In the genomic region with DNA sequence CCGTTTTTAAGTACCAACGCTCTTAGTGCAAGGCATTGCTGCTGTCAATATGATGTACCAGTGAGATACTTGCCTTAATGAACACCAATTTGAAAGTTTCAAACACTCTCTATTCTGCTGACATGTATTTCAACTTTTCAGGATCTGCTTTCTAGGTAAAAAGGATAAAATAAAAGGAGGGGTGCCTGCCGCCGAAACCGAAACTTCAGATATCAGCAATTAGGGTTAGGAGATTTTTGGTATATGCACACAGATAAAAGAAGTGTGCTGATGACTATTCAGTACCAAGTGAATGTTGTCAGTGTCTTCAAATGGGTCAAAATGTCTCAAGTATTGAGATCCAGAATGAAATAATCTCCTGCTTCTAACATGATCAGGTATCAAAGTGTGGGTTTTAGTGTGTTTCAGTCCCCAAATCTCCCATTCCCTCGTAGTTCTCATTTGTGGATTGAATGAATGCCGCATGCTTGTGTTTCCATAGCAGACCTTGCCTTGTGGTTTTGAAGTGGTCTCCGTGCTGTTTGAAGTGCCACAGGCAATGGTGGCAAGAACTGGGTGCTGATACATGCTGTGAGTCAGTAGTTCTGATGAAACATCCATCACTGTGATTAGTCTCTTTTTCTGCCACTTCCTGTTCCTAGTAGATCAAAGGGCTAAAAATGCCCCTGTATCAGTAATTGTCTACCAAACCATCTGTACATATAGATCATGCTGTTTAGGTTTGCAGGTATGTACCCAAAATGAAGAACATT, we compare ENCODE assay signal across 8 cellular contexts. TPM values are rescaled to one million over a fixed set of nuclear protein-coding genes. Genes with fewer than 3 reads are reported as not detected.
DNase-seq lines count a peak whose midpoint lies in the region; ATAC-seq and TF ChIP-seq lines count a peak whose summit lies in the region.

No MANE protein-coding gene starts in this region.

- intact Hi-C loops in MCF 10A (cut with micrococcal nuclease) (no loop called here), breast epithelium (cut with DNase I; ENCODE audit: low total_unique reads) (no loop called here), upper lobe of right lung (cut with DNase I) (no loop called here)

- no peak overlapping the region for H3K4me3 Mint-ChIP-seq in MCF 10A (ENCODE audit: unreplicated experiment)
- peak overlapping the region; percentile 15 for H3K4me3 Mint-ChIP-seq in activated CD4-positive, alpha-beta T cell treated with anti-CD3 and anti-CD28 coated beads, Interleukin-2, amount 10 ng/mL, durations not matched to agents 7 days and 5 days

- no peaks in the 10 kb centered on the region for H4K20me1 ChIP-seq in hepatocyte (ENCODE audit: insufficient read depth, poor library complexity, severe bottlenecking)

- H3K27ac ChIP-seq in breast epithelium, result no peak overlapping the region
- H3K27ac ChIP-seq in effector memory CD4-positive, alpha-beta T cell (ENCODE audit: insufficient read depth, low read length, poor library complexity, severe bottlenecking), result peak overlapping the region; percentile 21
- H3K27ac ChIP-seq in upper lobe of right lung, result no peak overlapping the region
- H3K27ac ChIP-seq in hepatocyte, result no peak overlapping the region

- DNase-seq in MCF 10A (ENCODE audit: unreplicated experiment), result peak; percentile 46
- no peak for DNase-seq in breast epithelium (ENCODE audit: low spot score in 2 of 2)
- DNase-seq in activated CD4-positive, alpha-beta T cell treated with anti-CD3 and anti-CD28 coated beads, Interleukin-2, amount 10 ng/mL, durations not matched to agents 7 days and 5 days, result peak; percentile 57
- peak; percentile 13 to 47 (median 14) for DNase-seq in effector memory CD4-positive, alpha-beta T cell
- DNase-seq in upper lobe of right lung, result no peak
- DNase-seq in SHP77 treated with DMSO at 0.1 percent for 48 hours (lab: John Stamatoyannopoulos, UW), result no peak
- no peak for DNase-seq in GM19240 (ENCODE audit: insufficient read length, low spot score)
- no peak for DNase-seq in hepatocyte (ENCODE audit: low spot score)

- ATAC-seq in upper lobe of right lung, result peak; percentile 72

- no peak for TF ChIP-seq POLR2A in breast epithelium (IDR thresholded peaks at IDR 0.05)

- H3K36me3 Mint-ChIP-seq in MCF 10A (ENCODE audit: insufficient read depth, unreplicated experiment), result no peaks in the 10 kb centered on the region
- no peaks in the 10 kb centered on the region for H3K36me3 Mint-ChIP-seq in activated CD4-positive, alpha-beta T cell treated with anti-CD3 and anti-CD28 coated beads, Interleukin-2, amount 10 ng/mL, durations not matched to agents 7 days and 5 days (ENCODE audit: low read depth)

- H3K79me2 ChIP-seq in hepatocyte, result no peaks in the 10 kb centered on the region

- H3K27me3 ChIP-seq in breast epithelium, result no peaks in the 10 kb centered on the region
- H3K27me3 ChIP-seq in effector memory CD4-positive, alpha-beta T cell (replicated peaks; ENCODE audit: control insufficient read depth, insufficient read depth, low read length, poor library complexity, severe bottlenecking), result no peaks in the 10 kb centered on the region
- H3K27me3 ChIP-seq in upper lobe of right lung, result no peaks in the 10 kb centered on the region
- H3K27me3 ChIP-seq in hepatocyte, result no peaks in the 10 kb centered on the region

- POLR2A ChIA-PET in MCF 10A (lab: Yijun Ruan, JAX), result no interaction called here
- POLR2A ChIA-PET in activated CD4-positive, alpha-beta T cell treated with anti-CD3 and anti-CD28 coated beads, Interleukin-2, amount 10 ng/mL, durations not matched to agents 7 days and 5 days (lab: Charles Lee), result no interaction called here

- H3K4me1 ChIP-seq in breast epithelium (no peaks in the 10 kb centered on the region), upper lobe of right lung (no peaks in the 10 kb centered on the region), hepatocyte (ENCODE audit: insufficient read depth) (no peaks in the 10 kb centered on the region)
- H3K4me1 ChIP-seq in effector memory CD4-positive, alpha-beta T cell (ENCODE audit: control insufficient read depth, insufficient read depth, low read length, poor library complexity, severe bottlenecking), result peaks cover 5% of the 10 kb centered on the region

- H3K27ac Mint-ChIP-seq in MCF 10A (ENCODE audit: low read depth, unreplicated experiment), result no peak overlapping the region
- H3K27ac Mint-ChIP-seq in activated CD4-positive, alpha-beta T cell treated with anti-CD3 and anti-CD28 coated beads, Interleukin-2, amount 10 ng/mL, durations not matched to agents 7 days and 5 days, result peak overlapping the region; percentile 75

- no peak overlapping the region for H3K4me3 ChIP-seq in breast epithelium
- H3K4me3 ChIP-seq in effector memory CD4-positive, alpha-beta T cell (ENCODE audit: insufficient read depth, low read depth, low read length, poor library complexity, severe bottlenecking), result peak overlapping the region; percentile 5
- no peak overlapping the region for H3K4me3 ChIP-seq in upper lobe of right lung
- no peak overlapping the region for H3K4me3 ChIP-seq in hepatocyte

- no peaks in the 10 kb centered on the region for H3K27me3 Mint-ChIP-seq in MCF 10A (ENCODE audit: insufficient read depth, unreplicated experiment)
- H3K27me3 Mint-ChIP-seq in activated CD4-positive, alpha-beta T cell treated with anti-CD3 and anti-CD28 coated beads, Interleukin-2, amount 10 ng/mL, durations not matched to agents 7 days and 5 days, result no peaks in the 10 kb centered on the region

- H3K9me3 ChIP-seq in breast epithelium (no peaks in the 10 kb centered on the region), upper lobe of right lung (no peaks in the 10 kb centered on the region), hepatocyte (ENCODE audit: low read depth) (no peaks in the 10 kb centered on the region)
- no peaks in the 10 kb centered on the region for H3K9me3 ChIP-seq in effector memory CD4-positive, alpha-beta T cell (ENCODE audit: control insufficient read depth, low read length)

- H3K4me2 ChIP-seq in hepatocyte, result no peak overlapping the region

- H3K36me3 ChIP-seq in breast epithelium (no peaks in the 10 kb centered on the region), upper lobe of right lung (no peaks in the 10 kb centered on the region), hepatocyte (replicated peaks; ENCODE audit: insufficient read depth, low read depth) (no peaks in the 10 kb centered on the region)
- no peaks in the 10 kb centered on the region for H3K36me3 ChIP-seq in effector memory CD4-positive, alpha-beta T cell (ENCODE audit: control insufficient read depth, insufficient read depth, low read length)

- 87% methylated on average over 8 of the region's 8 CpGs for WGBS in hepatocyte (ENCODE audit: low lambda C conversion rate, missing lambda C conversion rate)

- H3K4me1 Mint-ChIP-seq in MCF 10A (ENCODE audit: insufficient read depth, unreplicated experiment), result peaks cover 8% of the 10 kb centered on the region
- peaks cover 20% of the 10 kb centered on the region for H3K4me1 Mint-ChIP-seq in activated CD4-positive, alpha-beta T cell treated with anti-CD3 and anti-CD28 coated beads, Interleukin-2, amount 10 ng/mL, durations not matched to agents 7 days and 5 days

- no peak overlapping the region for H2AFZ ChIP-seq in hepatocyte

- no peaks in the 10 kb centered on the region for H3K9me3 Mint-ChIP-seq in MCF 10A (ENCODE audit: unreplicated experiment)
- H3K9me3 Mint-ChIP-seq in activated CD4-positive, alpha-beta T cell treated with anti-CD3 and anti-CD28 coated beads, Interleukin-2, amount 10 ng/mL, durations not matched to agents 7 days and 5 days, result no peaks in the 10 kb centered on the region

- TF ChIP-seq CTCF in MCF 10A (IDR thresholded peaks at IDR 0.05; ENCODE audit: unreplicated experiment) (no peak), breast epithelium (IDR thresholded peaks at IDR 0.05) (no peak), upper lobe of right lung (IDR thresholded peaks at IDR 0.05) (no peak), hepatocyte (IDR thresholded peaks at IDR 0.05; ENCODE audit: poor library complexity) (no peak)

- CTCF ChIA-PET in MCF 10A (lab: Yijun Ruan, JAX), result interaction anchor here (0.7 kb wide), 1 partner anchor 38 kb away, joined by 3 read pairs; no protein-coding TSS in a partner anchor
- CTCF ChIA-PET in activated CD4-positive, alpha-beta T cell treated with anti-CD3 and anti-CD28 coated beads, Interleukin-2, amount 10 ng/mL, durations not matched to agents 7 days and 5 days (lab: Charles Lee), result interaction anchor here (1.0 kb wide), 1 partner anchor 27 kb away, joined by 4 read pairs; no protein-coding TSS in a partner anchor

- no peaks in the 10 kb centered on the region for H3K9me2 ChIP-seq in hepatocyte (replicated peaks; ENCODE audit: insufficient read depth)

- no TSS peak for BruUV-seq in MCF 10A (replicated peaks; lab: Mats Ljungman, UMichigan)

RNA-seq across cellular contexts. Expression of a gene that starts 22.5 kb away (rescaled TPM):
- total RNA-seq in MCF 10A (2022), result 5.8 and 7.3 TPM in 2 replicates
- 10 to 100 TPM in 1 of 3 donors, 1 to 10 TPM in 2; 8.8 to 10.8 (median 9.3) TPM for total RNA-seq in breast epithelium
- 10 to 100 TPM; 14.3 to 14.6 TPM for total RNA-seq in activated CD4-positive, alpha-beta T cell treated with anti-CD3 and anti-CD28 coated beads, Interleukin-2, amount 10 ng/mL, durations not matched to agents 7 days and 5 days
- 14.1 TPM for total RNA-seq in upper lobe of right lung
- total RNA-seq in hepatocyte, result 15.2 and 16.6 TPM in 2 replicates
- polyA plus RNA-seq in hepatocyte, result 15.7 and 16.8 TPM in 2 replicates

RNA-seq across cellular contexts. Expression of a gene that starts 52.5 kb away (rescaled TPM):
- total RNA-seq in MCF 10A (2022), result 14.9 and 15.1 TPM in 2 replicates
- total RNA-seq in breast epithelium, result 10 to 100 TPM in 2 of 3 donors, 1 to 10 TPM in 1; 9.9 to 14.6 (median 11.8) TPM
- total RNA-seq in activated CD4-positive, alpha-beta T cell treated with anti-CD3 and anti-CD28 coated beads, Interleukin-2, amount 10 ng/mL, durations not matched to agents 7 days and 5 days, result 10 to 100 TPM; 28.7 to 30.8 TPM
- total RNA-seq in upper lobe of right lung, result 29.8 TPM
- 10.6 and 17.2 TPM in 2 replicates for total RNA-seq in hepatocyte
- polyA plus RNA-seq in hepatocyte, result 12.3 and 13.9 TPM in 2 replicates

Comparison
In these comparisons a context has a peak if more than half of its experiments do, and no peak if none do; other contexts are left out.
1. DNase-seq: peak in MCF 10A (single experiment), activated CD4-positive, alpha-beta T cell treated with anti-CD3 and anti-CD28 coated beads, Interleukin-2, amount 10 ng/mL, durations not matched to agents 7 days and 5 days (single experiment) and effector memory CD4-positive, alpha-beta T cell (3 of 3); none in breast epithelium (0 of 2), upper lobe of right lung (single experiment), SHP77 treated with DMSO at 0.1 percent for 48 hours (single experiment), GM19240 (single experiment) and hepatocyte (single experiment).